ENCODE assay signal across 8 cellular contexts in genomic region chr2:219176818-219177593, GRCh38. TPM values are rescaled to one million over a fixed set of nuclear protein-coding genes. Genes with fewer than 3 reads are reported as not detected.
DNase-seq lines count a peak whose midpoint lies in the region; ATAC-seq, FAIRE-seq and TF ChIP-seq lines count a peak whose summit lies in the region.

Gene CNPPD1 (minus strand): TSS chr2:219176925. CDS start chr2:219176828, 97 bp downstream.

- TF ChIP-seq POLR2A in HepG2 (IDR thresholded peaks at IDR 0.05; ENCODE audit: insufficient read depth in 1 of 2, low read depth in 2 of 2, low read length in 2 of 2), result peak in 1 of 2 experiments; percentile 58; a peak in 2 of 4 replicates

- TF ChIP-seq CTCF in HepG2 (CRISPR knock-in tag; IDR thresholded peaks at IDR 0.05), result no peak; the same call in 1 of the 2 replicates

- TF ChIP-seq RAD21 in HepG2 (CRISPR knock-in tag; IDR thresholded peaks at IDR 0.05), result peak; percentile 80

- H3K9me3 ChIP-seq in BLaER1 treated with 17β-estradiol and CSF1 and Interleukin-3, amounts not matched to agents 10 nM and 100 nM (replicated peaks in 1 of 11), result no peaks in the 10 kb centered on the region
- H3K9me3 ChIP-seq in HepG2 (ENCODE audit: low read length), result no peaks in the 10 kb centered on the region

- H3K27ac Mint-ChIP-seq in dendritic cell treated with granulocyte-macrophage colony-stimulating factor and Interleukin-4, amounts not matched to agents 40 ng/mL and 50 ng/mL, for 4 days, result peak within 1 kb of the TSS; percentile 99

- DNase-seq in GM19240 (ENCODE audit: insufficient read length, low spot score) (peak; percentile 82), NCI-H526 treated with DMSO at 0.1 percent for 48 hours (lab: John Stamatoyannopoulos, UW) (peak; percentile 76), HepG2 (ENCODE audit: low spot score) (peak; percentile 82)
- peak; percentile 83 for DNase-seq in activated CD4-positive, alpha-beta T cell treated with anti-CD3 and anti-CD28 coated beads, Interleukin-2, amount 50 U/mL, for 1 hour
- DNase-seq in stimulated activated CD4-positive, alpha-beta T cell treated with anti-CD3 and anti-CD28 coated beads, Interleukin-4, amount 100 ng/mL, for 1 hour, result peak; percentile 88

- peak within 1 kb of the TSS; percentile 78 to 98 (median 94) for H3K4me2 ChIP-seq in BLaER1 treated with 17β-estradiol and CSF1 and Interleukin-3, amounts not matched to agents 10 nM and 100 nM
- peak within 1 kb of the TSS; percentile 100 for H3K4me2 ChIP-seq in HepG2 (ENCODE audit: low read depth, low read length)

- under 1% methylated on average over 42 of the region's 69 CpGs for WGBS in HepG2 (ENCODE audit: low lambda C conversion rate)

- H3K27ac ChIP-seq in BLaER1 treated with 17β-estradiol and CSF1 and Interleukin-3, amounts not matched to agents 10 nM and 100 nM, result peak within 1 kb of the TSS; percentile 92 to 99 (median 97)
- H3K27ac ChIP-seq in HepG2 (ENCODE audit: extremely low read length, insufficient read depth, low read length), result peak within 1 kb of the TSS; percentile 90

- in situ Hi-C loops in HepG2 (cut with HindIII; ENCODE audit: extremely low pct_ligation_motif_present, low pct_unique_long_range_greater_than_20kb), result no loop called here

- H3K36me3 ChIP-seq in BLaER1 treated with 17β-estradiol and CSF1 and Interleukin-3, amounts not matched to agents 10 nM and 100 nM, result peaks cover 57 to 65% (median 61%) of the 10 kb centered on the region in 11 experiments
- peaks cover 29 to 49% of the 10 kb centered on the region in 2 experiments for H3K36me3 ChIP-seq in HepG2 (replicated peaks in 1 of 2; ENCODE audit: control insufficient read depth in 1 of 2, insufficient read depth in 2 of 2, low read length in 2 of 2)

- H3K4me3 Mint-ChIP-seq in dendritic cell treated with granulocyte-macrophage colony-stimulating factor and Interleukin-4, amounts not matched to agents 40 ng/mL and 50 ng/mL, for 4 days, result peak within 1 kb of the TSS; percentile 88

- peak in 1 of 2 experiments; percentile 56; a peak in 2 of 4 replicates for TF ChIP-seq EP300 in HepG2 (IDR thresholded peaks at IDR 0.05; ENCODE audit: low read depth in 2 of 2, low read length in 2 of 2)
- TF ChIP-seq EP300 in HepG2 (CRISPR knock-in tag; IDR thresholded peaks at IDR 0.05; ENCODE audit: borderline replicate concordance), result peak; percentile 44; the same call in 1 of the 2 replicates

- peaks cover 26% of the 10 kb centered on the region for H3K79me2 ChIP-seq in HepG2 (ENCODE audit: insufficient read depth, low read length)

- peaks cover 49 to 71% (median 56%) of the 10 kb centered on the region in 10 experiments for H3K4me1 ChIP-seq in BLaER1 treated with 17β-estradiol and CSF1 and Interleukin-3, amounts not matched to agents 10 nM and 100 nM
- H3K4me1 ChIP-seq in HepG2 (ENCODE audit: insufficient read depth, low read length), result peaks cover 37% of the 10 kb centered on the region

- peaks cover 92% of the 10 kb centered on the region for H3K36me3 Mint-ChIP-seq in dendritic cell treated with granulocyte-macrophage colony-stimulating factor and Interleukin-4, amounts not matched to agents 40 ng/mL and 50 ng/mL, for 4 days (ENCODE audit: low read depth)

- TSS peak; percentile 28 for BruUV-seq in HepG2 (replicated peaks; lab: Mats Ljungman, UMichigan)

- H3K4me1 Mint-ChIP-seq in dendritic cell treated with granulocyte-macrophage colony-stimulating factor and Interleukin-4, amounts not matched to agents 40 ng/mL and 50 ng/mL, for 4 days (ENCODE audit: low read depth), result peaks cover 84% of the 10 kb centered on the region

- H4K20me1 ChIP-seq in BLaER1 treated with 17β-estradiol and CSF1 and Interleukin-3, amounts not matched to agents 10 nM and 100 nM, result peaks cover 24 to 73% (median 54%) of the 10 kb centered on the region in 11 experiments; a peak in 16 of 22 replicates
- no peaks in the 10 kb centered on the region for H4K20me1 ChIP-seq in HepG2 (ENCODE audit: insufficient read depth, low read length)

- H3K4me3 ChIP-seq in BLaER1 treated with 17β-estradiol and CSF1 and Interleukin-3, amounts not matched to agents 10 nM and 100 nM, result peak within 1 kb of the TSS; percentile 75 to 89 (median 82)
- peak within 1 kb of the TSS; percentile 62 to 79 (median 72) for H3K4me3 ChIP-seq in HepG2 (replicated peaks in 1 of 3; ENCODE audit: insufficient read depth in 1 of 3, low read depth in 2 of 3, low read length in 3 of 3)

- ATAC-seq in HG03457 (IDR thresholded peaks at IDR 0.05; ENCODE audit: unreplicated experiment) (peak; percentile 42), HepG2 (peak; percentile 87)

- peak; percentile 40 for FAIRE-seq in HepG2 (lab: Jason Lieb, UNC)

- no peaks in the 10 kb centered on the region for H3K27me3 ChIP-seq in BLaER1 treated with 17β-estradiol and CSF1 and Interleukin-3, amounts not matched to agents 10 nM and 100 nM
- no peaks in the 10 kb centered on the region; a peak in 1 of 5 replicates for H3K27me3 ChIP-seq in HepG2 (ENCODE audit: control insufficient read depth in 1 of 2, insufficient read depth in 2 of 2, low read length in 2 of 2)

- H3K9ac ChIP-seq in BLaER1 treated with 17β-estradiol and CSF1 and Interleukin-3, amounts not matched to agents 10 nM and 100 nM, result peak within 1 kb of the TSS; percentile 87 to 97 (median 91)
- peak within 1 kb of the TSS; percentile 82 for H3K9ac ChIP-seq in HepG2 (ENCODE audit: insufficient read depth, low read depth, low read length)

- H3K27me3 Mint-ChIP-seq in dendritic cell treated with granulocyte-macrophage colony-stimulating factor and Interleukin-4, amounts not matched to agents 40 ng/mL and 50 ng/mL, for 4 days, result no peaks in the 10 kb centered on the region

- H2AFZ ChIP-seq in HepG2 (ENCODE audit: low read length), result no peak within 1 kb of the TSS

- no peaks in the 10 kb centered on the region for H3K9me3 Mint-ChIP-seq in dendritic cell treated with granulocyte-macrophage colony-stimulating factor and Interleukin-4, amounts not matched to agents 40 ng/mL and 50 ng/mL, for 4 days

- POLR2A ChIA-PET in HepG2 (lab: Yijun Ruan, JAX), result interaction anchor here (0.7 to 10.4 kb wide), 31 partner anchors 8 to 518 kb away, joined by 3 to 227 read pairs (median 11); partner anchors contain the start of genes ABCB6, ANKZF1, ATG9A and BCS1L

- CTCF ChIA-PET in HepG2 (lab: Yijun Ruan, JAX; ENCODE audit: low intra/inter-chr PET ratio, low total read pairs), result no interaction called here

- intact Hi-C loops in dendritic cell treated with granulocyte-macrophage colony-stimulating factor and Interleukin-4, amounts not matched to agents 40 ng/mL and 50 ng/mL, for 4 days (cut with micrococcal nuclease), result loop anchor here (1.0 to 10.0 kb wide), 4 partner anchors 17 to 208 kb away; partner anchors contain the start of genes DNAJB2, DNPEP, NHEJ1 and ZFAND2B
- intact Hi-C loops in HepG2 (cut with micrococcal nuclease; ENCODE audit: unreplicated experiment), result loop anchor here (1.0 to 2.0 kb wide), 4 partner anchors 17 to 122 kb away; partner anchors contain the start of genes ABCB6 and NHEJ1

TF ChIP-seq in HepG2, 621 proteins besides CTCF, POLR2A, EP300 and RAD21 (continues in another document):
- TF ChIP-seq ZNF550 (CRISPR knock-in tag; IDR thresholded peaks at IDR 0.05; ENCODE audit: borderline replicate concordance) (peak; percentile 77; the same call in 1 of the 2 replicates), ZNF280B (CRISPR knock-in tag; IDR thresholded peaks at IDR 0.05; ENCODE audit: borderline replicate concordance) (no peak; the same call in 1 of the 2 replicates), ZNF691 (CRISPR knock-in tag; IDR thresholded peaks at IDR 0.05; ENCODE audit: borderline replicate concordance, low read depth) (peak; percentile 88)

RNA-seq across cellular contexts. Expression of gene CNPPD1, which starts in this region (rescaled TPM):
- 24.8 and 35.5 TPM in 2 replicates for total RNA-seq in HepG2 (2016; rRNA removed; fragmentation: Illumina TruSeq; extraction: Trizol)
- 5.6 and 5.7 TPM in 2 replicates for total RNA-seq in HepG2 (2016; cell fraction: cytosol; rRNA removed; fragmentation: Illumina TruSeq; extraction: Trizol; ENCODE audit: low read depth)
- total RNA-seq in HepG2 (2016; cell fraction: insoluble cytoplasmic fraction; rRNA removed; fragmentation: Illumina TruSeq; extraction: Trizol), result 24.2 and 37.7 TPM in 2 replicates
- total RNA-seq in HepG2 (2016; cell fraction: membrane; rRNA removed; fragmentation: Illumina TruSeq; extraction: Trizol), result 10.3 and 10.6 TPM in 2 replicates
- 27.6 TPM in 2 replicates for total RNA-seq in HepG2 (2016; cell fraction: nucleus; rRNA removed; fragmentation: Illumina TruSeq; extraction: Trizol)
- polyA plus RNA-seq in HepG2 (2011; rRNA removed), result 49.4 and 60.7 TPM in 2 replicates
- polyA plus RNA-seq in HepG2 (2011; cell fraction: cytosol; rRNA removed), result 45.0 and 48.2 TPM in 2 replicates
- polyA plus RNA-seq in HepG2 (2011; cell fraction: nucleus; rRNA removed), result 83.0 and 83.9 TPM in 2 replicates
- 34.1 and 38.6 TPM in 2 replicates for polyA plus RNA-seq in HepG2 (2012)
- 5.2 and 5.3 TPM in 2 replicates for polyA plus RNA-seq in HepG2 (2016; cell fraction: cytosol; fragmentation: Illumina TruSeq; extraction: Trizol; ENCODE audit: low read depth)
- 27.2 and 31.3 TPM in 2 replicates for polyA plus RNA-seq in HepG2 (2016; cell fraction: insoluble cytoplasmic fraction; fragmentation: Illumina TruSeq; extraction: Trizol; ENCODE audit: low read depth)
- polyA plus RNA-seq in HepG2 (2016; cell fraction: membrane; fragmentation: Illumina TruSeq; extraction: Trizol; ENCODE audit: low read depth), result 8.6 and 9.8 TPM in 2 replicates
- polyA plus RNA-seq in HepG2 (2016; cell fraction: nucleus; fragmentation: Illumina TruSeq; extraction: Trizol; ENCODE audit: insufficient read depth, low read depth), result 62.0 and 62.4 TPM in 2 replicates
- polyA minus RNA-seq in HepG2 (2011; rRNA and poly(A)+ RNA removed; ENCODE audit: low replicate concordance), result 12.3 and 51.1 TPM in 2 replicates
- polyA minus RNA-seq in HepG2 (2011; cell fraction: cytosol; rRNA and poly(A)+ RNA removed), result 13.9 and 15.4 TPM in 2 replicates
- 14.2 and 14.8 TPM in 2 replicates for polyA minus RNA-seq in HepG2 (2011; cell fraction: nucleus; rRNA and poly(A)+ RNA removed)

Comparison
In these comparisons a context has a peak if more than half of its experiments do, and no peak if none do; other contexts are left out.
1. Peak in every context shown above with its lines: DNase-seq, ATAC-seq, H3K4me3 ChIP-seq and H3K27ac ChIP-seq.